In the genomic region with DNA sequence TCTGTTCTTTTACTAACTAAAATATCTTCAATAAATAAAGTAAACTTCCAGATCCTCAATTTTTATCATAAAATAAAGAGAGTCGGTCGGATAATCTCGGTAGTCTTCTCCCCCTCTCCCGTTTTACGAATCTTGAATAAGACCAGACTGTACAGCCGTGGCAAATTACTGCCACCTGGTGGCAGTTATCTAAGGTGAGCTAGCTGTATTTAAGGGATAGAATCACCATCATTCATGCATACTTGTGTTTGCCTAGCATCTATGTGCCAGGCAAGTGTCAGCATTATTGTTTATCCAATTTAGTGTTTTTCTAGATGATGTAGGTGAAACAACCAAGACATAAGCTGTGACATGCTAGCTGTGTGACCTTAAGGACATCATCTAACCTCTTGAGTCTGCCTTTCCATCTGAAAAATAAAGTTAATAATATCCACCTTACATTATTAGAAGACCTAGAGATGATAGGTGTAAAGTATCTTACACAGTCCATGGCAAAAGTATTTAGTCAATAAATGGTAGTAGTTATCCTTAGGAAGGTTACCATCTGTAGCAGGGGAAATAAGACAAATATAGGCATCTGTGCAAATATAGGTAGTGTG, we compare ENCODE assay signal across 8 cellular contexts. TPM values are rescaled to one million over a fixed set of nuclear protein-coding genes. Genes with fewer than 3 reads are reported as not detected.
DNase-seq lines count a peak whose midpoint lies in the region; ATAC-seq and TF ChIP-seq lines count a peak whose summit lies in the region.

No MANE protein-coding gene starts in this region.

- H3K36me3 Mint-ChIP-seq in effector memory CD8-positive, alpha-beta T cell (ENCODE audit: insufficient read depth), result no peaks in the 10 kb centered on the region

- H3K4me1 Mint-ChIP-seq in effector memory CD8-positive, alpha-beta T cell (ENCODE audit: low read depth in 2 of 2), result peaks cover 0 to 2% of the 10 kb centered on the region in 2 donors
- no peaks in the 10 kb centered on the region for H3K4me1 Mint-ChIP-seq in stimulated activated naive CD8-positive, alpha-beta T cell treated with anti-CD3 and anti-CD28 coated beads, Interleukin-15, amount 100 ng/mL, for 72 hours

- H3K27me3 Mint-ChIP-seq in effector memory CD8-positive, alpha-beta T cell, result peaks cover 0 to 9% of the 10 kb centered on the region in 2 donors
- H3K27me3 Mint-ChIP-seq in stimulated activated naive CD8-positive, alpha-beta T cell treated with anti-CD3 and anti-CD28 coated beads, Interleukin-15, amount 100 ng/mL, for 72 hours, result no peaks in the 10 kb centered on the region

- H3K9me3 Mint-ChIP-seq in effector memory CD8-positive, alpha-beta T cell, result no peaks in the 10 kb centered on the region
- H3K9me3 Mint-ChIP-seq in stimulated activated naive CD8-positive, alpha-beta T cell treated with anti-CD3 and anti-CD28 coated beads, Interleukin-15, amount 100 ng/mL, for 72 hours, result no peaks in the 10 kb centered on the region

- H3K27ac Mint-ChIP-seq in effector memory CD8-positive, alpha-beta T cell, result no peak overlapping the region
- no peak overlapping the region for H3K27ac Mint-ChIP-seq in stimulated activated naive CD8-positive, alpha-beta T cell treated with anti-CD3 and anti-CD28 coated beads, Interleukin-15, amount 100 ng/mL, for 72 hours

- H3K9me3 ChIP-seq in AG04450 (ENCODE audit: control insufficient read depth, insufficient read depth, low read length), result no peaks in the 10 kb centered on the region

- DNase-seq in AG04450 (ENCODE audit: low read depth, low spot score) (no peak), NCI-H524 (lab: John Stamatoyannopoulos, UW) (peak; percentile 61 to 89), midbrain (lab: John Stamatoyannopoulos, UW) (peak; percentile 61)
- peak; percentile 34 to 48 for DNase-seq in activated CD4-positive, alpha-beta T cell treated with anti-CD3 and anti-CD28 coated beads for 4 hours
- DNase-seq in effector memory CD8-positive, alpha-beta T cell, result peak; percentile 35 to 37 (median 37)
- DNase-seq in stimulated activated naive CD8-positive, alpha-beta T cell treated with anti-CD3 and anti-CD28 coated beads, Interleukin-15, amount 100 ng/mL, for 72 hours, result peak; percentile 32 to 54

- no peak overlapping the region for H3K4me3 Mint-ChIP-seq in effector memory CD8-positive, alpha-beta T cell
- H3K4me3 Mint-ChIP-seq in stimulated activated naive CD8-positive, alpha-beta T cell treated with anti-CD3 and anti-CD28 coated beads, Interleukin-15, amount 100 ng/mL, for 72 hours, result peak overlapping the region in 1 of 2 donors; percentile 44

- H3K4me3 ChIP-seq in AG04450 (ENCODE audit: low read depth, low read length), result no peak overlapping the region

- POLR2A ChIA-PET in AG04450 (lab: Yijun Ruan, JAX), result no interaction called here

- ATAC-seq in GM18519 (IDR thresholded peaks at IDR 0.05; ENCODE audit: low FRiP score, unreplicated experiment) (peak; percentile 81), HG03354 (IDR thresholded peaks at IDR 0.05; ENCODE audit: poor library complexity, severe bottlenecking, unreplicated experiment) (peak; percentile 73)
- peak; percentile 83 for ATAC-seq in effector memory CD8-positive, alpha-beta T cell (replicated peaks)
- ATAC-seq in stimulated activated naive CD8-positive, alpha-beta T cell treated with anti-CD3 and anti-CD28 coated beads, Interleukin-15, amount 100 ng/mL, for 72 hours, result peak; percentile 84

- peak; percentile 76 for TF ChIP-seq CTCF in AG04450 (IDR thresholded peaks at IDR 0.05; ENCODE audit: low read depth, low read length)

- no peak overlapping the region for H3K27ac ChIP-seq in AG04450 (ENCODE audit: low read depth, low read length)

- CTCF ChIA-PET in AG04450 (lab: Charles Lee), result interaction anchor here (0.6 to 1.8 kb wide), 57 partner anchors 9 to 1158 kb away, joined by 3 to 32 read pairs (median 4); no protein-coding TSS in a partner anchor

- H3K27me3 ChIP-seq in AG04450 (ENCODE audit: control insufficient read depth, insufficient read depth, low read length), result no peaks in the 10 kb centered on the region

RNA-seq across cellular contexts. Expression of gene DUT, which starts 21.3 kb away (rescaled TPM):
- polyA plus RNA-seq in AG04450 (2011; rRNA removed), result 35.9 and 52.8 TPM in 2 replicates
- 4.6 and 8.8 TPM in 2 replicates for polyA minus RNA-seq in AG04450 (2011; rRNA and poly(A)+ RNA removed)
